1 cellular context compared by ENCODE assay signal in genomic region chr2:182625814-182626213, GRCh38.
TF ChIP-seq lines count a peak whose summit lies in the region.

No MANE protein-coding gene starts in this region.

TF ChIP-seq in GM23338, 12 proteins besides CTCF, POLR2A, EP300 and RAD21 (continued from another document):
- TF ChIP-seq REST (IDR thresholded peaks at IDR 0.05; ENCODE audit: unreplicated experiment) = no peak
- TF ChIP-seq ETS1 (IDR thresholded peaks at IDR 0.05) = no peak
- no peak for TF ChIP-seq POLR2AphosphoS5 (IDR thresholded peaks at IDR 0.05; ENCODE audit: low read depth)
- no peak for TF ChIP-seq JUNB (IDR thresholded peaks at IDR 0.05; ENCODE audit: unreplicated experiment)
- TF ChIP-seq NANOG (IDR thresholded peaks at IDR 0.05; ENCODE audit: borderline replicate concordance) = no peak
- TF ChIP-seq EZH2phosphoT487 (IDR thresholded peaks at IDR 0.05; ENCODE audit: unreplicated experiment) = no peak
- no peak for TF ChIP-seq ZNF331 (CRISPR knock-in tag; IDR thresholded peaks at IDR 0.05; ENCODE audit: low read depth)
